ENCODE assay signal across 30 cellular contexts in genomic region chr16:71840052-71840451, GRCh38. TPM values are rescaled to one million over a fixed set of nuclear protein-coding genes. Genes with fewer than 3 reads are reported as not detected.
DNase-seq lines count a peak whose midpoint lies in the region; TF ChIP-seq lines count a peak whose summit lies in the region.
"Had no signal": no experiment of that assay in that cellular context is flagged by ENCODE, and none has a peak within 500 bp of the region (broad histone marks: within the 10 kb centered on the region; RNA-seq: fewer than 3 reads in every experiment).

No MANE protein-coding gene starts in this region.

- no peaks in the 10 kb centered on the region for H3K27me3 ChIP-seq in suprapubic skin
- H3K27me3 ChIP-seq: BE2C, dorsolateral prefrontal cortex, esophagus muscularis mucosa had no signal

- no peak for TF ChIP-seq POLR2A in suprapubic skin (IDR thresholded peaks at IDR 0.05)

- no peaks in the 10 kb centered on the region for H3K36me3 ChIP-seq in suprapubic skin
- H3K36me3 ChIP-seq: BE2C, esophagus muscularis mucosa had no signal

- CTCF ChIA-PET in AG04449 (lab: Yijun Ruan, JAX): interaction anchor here (0.8 to 1.5 kb wide), 2 partner anchors 42 to 121 kb away, joined by 4 to 9 read pairs; no protein-coding TSS in a partner anchor

- TF ChIP-seq CTCF in AG04449 (IDR thresholded peaks at IDR 0.05; ENCODE audit: insufficient read depth, low read length, missing control alignments) (no peak), fibroblast of villous mesenchyme (IDR thresholded peaks at IDR 0.05; ENCODE audit: insufficient read depth, low read depth, low read length) (no peak), suprapubic skin (IDR thresholded peaks at IDR 0.05) (no peak)

- peak; percentile 52 for DNase-seq in AG04449 (ENCODE audit: low read depth, low spot score)
- DNase-seq in ELR (ENCODE audit: low read depth): peak; percentile 13
- peak; percentile 42 for DNase-seq in amniotic epithelial cell (ENCODE audit: low read depth)
- DNase-seq in fibroblast of villous mesenchyme (ENCODE audit: low read depth): peak; percentile 47
- no peak for DNase-seq in hepatic stellate cell (ENCODE audit: low spot score)
- no peak for DNase-seq in NCI-H2081 treated with DMSO at 0.1 percent for 48 hours (lab: John Stamatoyannopoulos, UW)
- DNase-seq in amniotic stem cell (lab: John Stamatoyannopoulos, UW): no peak
- no peak for DNase-seq in suprapubic skin (ENCODE audit: low spot score in 2 of 2)
- DNase-seq: activated CD4-positive, CD25-positive, alpha-beta regulatory T cell; activated CD8-positive, alpha-beta memory T cell treated with anti-CD3 and anti-CD28 coated beads, Interleukin-2, amount 10 ng/mL, durations not matched to agents 7 days and 5 days; activated naive CD4-positive, alpha-beta T cell; activated naive CD8-positive, alpha-beta T cell treated with anti-CD3 and anti-CD28 coated beads, Interleukin-2, amount 50 U/mL, for 24 hours; activated T-cell treated with anti-CD3 and anti-CD28 coated beads, Interleukin-2, amount 50 U/mL, for 4 hours; BE2C; CD8-positive, alpha-beta memory T cell; cerebellar nuclear complex; dorsolateral prefrontal cortex; mammary epithelial cell; MM.1S; NCI-H1417; NCI-H2029 treated with DMSO at 0.1 percent for 48 hours; NCI-H524 treated with DMSO at 0.1 percent for 48 hours; nephron progenitor cell; OCI-M1; stimulated activated naive CD4-positive, alpha-beta T cell treated with Interleukin-2 at 50 U/mL for 16 hours had no signal

- H3K9me3 ChIP-seq in suprapubic skin: no peaks in the 10 kb centered on the region
- H3K9me3 ChIP-seq: BE2C, esophagus muscularis mucosa had no signal

- TF ChIP-seq EP300 in suprapubic skin (IDR thresholded peaks at IDR 0.05): no peak

- H3K4me1 ChIP-seq in suprapubic skin: no peaks in the 10 kb centered on the region
- H3K4me1 ChIP-seq: BE2C had no signal

- H3K4me3 ChIP-seq in AG04449 (ENCODE audit: low read depth, low read length) (no peak overlapping the region), fibroblast of villous mesenchyme (ENCODE audit: low read depth, low read length) (no peak overlapping the region), suprapubic skin (no peak overlapping the region)
- H3K4me3 ChIP-seq: dorsolateral prefrontal cortex, esophagus muscularis mucosa, smooth muscle cell had no signal

- no peak overlapping the region for H3K27ac ChIP-seq in suprapubic skin
- H3K27ac ChIP-seq: dorsolateral prefrontal cortex, esophagus muscularis mucosa, KMS-11, parathyroid adenoma, RWPE1 had no signal

- POLR2A ChIA-PET in AG04449 (lab: Yijun Ruan, JAX): interaction anchor here (1.0 kb wide), 1 partner anchor 31 kb away, joined by 3 read pairs; the partner anchor contains the start of gene AP1G1

- WGBS in suprapubic skin: 41% methylated on average over 7 of the region's 7 CpGs

RNA-seq across cellular contexts. Expression of gene ATXN1L, which starts 5.7 kb away (rescaled TPM):
- total RNA-seq in fibroblast of villous mesenchyme: 15.1 and 15.5 TPM in 2 replicates
- total RNA-seq in suprapubic skin: 10 to 100 TPM; 24.8 to 38.3 (median 35.0) TPM

RNA-seq across cellular contexts. Expression of gene AP1G1, which starts 31.4 kb away (rescaled TPM):
- total RNA-seq in fibroblast of villous mesenchyme (82.5 and 117 TPM in 2 replicates), suprapubic skin (100 to 1,000 TPM in 1 of 4 donors, 10 to 100 TPM in 3; 77.1 to 153 (median 86.3) TPM)

RNA-seq across cellular contexts. Expression of gene ZNF821, which starts 43.9 kb away (rescaled TPM):
- total RNA-seq in fibroblast of villous mesenchyme: 3.9 and 7.7 TPM in 2 replicates
- total RNA-seq in suprapubic skin: 10 to 100 TPM in 2 of 4 donors, 1 to 10 TPM in 2; 7.4 to 17.6 (median 12.1) TPM

RNA-seq across cellular contexts. Expression of gene IST1, which starts 55.3 kb away (rescaled TPM):
- 146 and 206 TPM in 2 replicates for total RNA-seq in fibroblast of villous mesenchyme
- total RNA-seq in suprapubic skin: 100 to 1,000 TPM; 171 to 405 (median 201) TPM

Comparison
In these comparisons a context has a peak if more than half of its experiments do, and no peak if none do; other contexts are left out.
1. DNase-seq: peak in AG04449 (single experiment), ELR (single experiment), amniotic epithelial cell (single experiment) and fibroblast of villous mesenchyme (single experiment); none in hepatic stellate cell (single experiment), NCI-H2081 treated with DMSO at 0.1 percent for 48 hours (single experiment), amniotic stem cell (single experiment) and suprapubic skin (0 of 2).